In the genomic region with DNA sequence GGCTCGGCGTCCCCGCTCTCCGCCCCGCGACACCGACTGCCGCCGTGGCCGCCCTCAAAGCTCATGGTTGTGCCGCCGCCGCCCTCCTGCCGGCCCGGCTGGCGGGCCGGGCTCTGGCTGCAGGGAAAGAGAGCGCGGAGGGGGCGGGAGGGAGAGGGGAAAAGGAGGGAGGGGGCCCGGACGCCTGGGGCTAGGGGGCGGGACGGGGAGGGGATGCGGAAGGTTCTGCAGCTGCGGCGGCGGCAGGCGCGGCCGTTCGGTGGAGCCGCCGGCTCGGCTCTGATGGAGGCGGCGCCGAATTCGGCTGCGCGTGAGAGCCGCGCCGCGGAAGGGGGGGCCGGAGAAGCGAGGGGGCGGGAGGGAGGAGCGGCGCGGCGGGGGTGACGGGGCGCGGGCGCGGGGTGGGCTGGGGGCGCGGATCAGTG, we compare ENCODE assay signal across 10 cellular contexts. TPM values are rescaled to one million over a fixed set of nuclear protein-coding genes. Genes with fewer than 3 reads are reported as not detected.
A peak's percentile ranks its signal among the peaks of the same experiment; 100 is the strongest.
DNase-seq lines count a peak whose midpoint lies in the region; ATAC-seq, FAIRE-seq and TF ChIP-seq lines count a peak whose summit lies in the region.
"Had no signal": no experiment of that assay in that cellular context is flagged by ENCODE, and none has a peak within 500 bp of the region (broad histone marks: within the 10 kb centered on the region; RNA-seq: fewer than 3 reads in every experiment).

Gene MARCHF11 (minus strand): TSS at position 281 of the 425 bp plus-strand sequence. CDS start 216 bp downstream, at position 65.

- H3K27ac ChIP-seq in cardiac muscle cell (no peak within 1 kb of the TSS), ascending aorta (no peak within 1 kb of the TSS), keratinocyte (ENCODE audit: control insufficient read depth, insufficient read depth, low read length) (no peak within 1 kb of the TSS)

- H3K36me3 ChIP-seq in cardiac muscle cell: no peaks in the 10 kb centered on the region
- H3K36me3 ChIP-seq in ascending aorta: no peaks in the 10 kb centered on the region
- H3K36me3 ChIP-seq in keratinocyte (ENCODE audit: control insufficient read depth in 2 of 2, extremely low read depth in 1 of 2, insufficient read depth in 2 of 2, low read length in 2 of 2): no peaks in the 10 kb centered on the region

- intact Hi-C loops in Right ventricle myocardium inferior (cut with DNase I): loop anchor here (5.0 kb wide), 1 partner anchor 273 kb away; no protein-coding TSS in a partner anchor
- intact Hi-C loops in ascending aorta (cut with DNase I): no loop called here

- H3K9ac ChIP-seq in keratinocyte (ENCODE audit: control insufficient read depth, extremely low read depth, insufficient read depth, low read length): no peak within 1 kb of the TSS

- no peaks in the 10 kb centered on the region for H3K9me3 ChIP-seq in cardiac muscle cell (ENCODE audit: low read depth)
- no peaks in the 10 kb centered on the region for H3K9me3 ChIP-seq in ascending aorta
- H3K9me3 ChIP-seq in keratinocyte (ENCODE audit: control insufficient read depth, low read depth, low read length): no peaks in the 10 kb centered on the region

- H3K79me2 ChIP-seq in keratinocyte (ENCODE audit: control insufficient read depth, insufficient read depth, low read length): no peaks in the 10 kb centered on the region

- H3K4me3 ChIP-seq in cardiac muscle cell (peak within 1 kb of the TSS; percentile 80), ascending aorta (peak within 1 kb of the TSS; percentile 36 to 39), keratinocyte (ENCODE audit: control insufficient read depth in 2 of 3, extremely low read depth in 1 of 3, insufficient read depth in 2 of 3, low read depth in 1 of 3, low read length in 3 of 3) (no peak within 1 kb of the TSS)

- ATAC-seq in Right ventricle myocardium inferior (no peak), GM18858 (IDR thresholded peaks at IDR 0.05; ENCODE audit: unreplicated experiment) (no peak)
- ATAC-seq: CD8-positive, alpha-beta T cell had no signal

- DNase-seq in cardiac muscle cell (ENCODE audit: low read depth in 1 of 2, low spot score in 1 of 2): peak in 1 of 2 donors; percentile 62
- no peak for DNase-seq in Right ventricle myocardium inferior (ENCODE audit: missing footprints)
- no peak for DNase-seq in ascending aorta (ENCODE audit: low spot score in 2 of 2)
- no peak for DNase-seq in keratinocyte (ENCODE audit: low read depth, low spot score)
- peak; percentile 56 for DNase-seq in urothelium cell line (ENCODE audit: low spot score)
- DNase-seq in effector CD8-positive, alpha-beta T cell (lab: John Stamatoyannopoulos, UW): no peak
- no peak for DNase-seq in stimulated activated CD4-positive, alpha-beta T cell treated with anti-CD3 and anti-CD28 coated beads, Interleukin-4, amount 100 ng/mL, for 1 hour

- no peak within 1 kb of the TSS for H2AFZ ChIP-seq in keratinocyte (ENCODE audit: control insufficient read depth, low read length)

- no peaks in the 10 kb centered on the region for H3K9me1 ChIP-seq in keratinocyte (ENCODE audit: control insufficient read depth, extremely low read depth, insufficient read depth, low read length)

- dilution Hi-C loops in keratinocyte (cut with MboI; ENCODE audit: extremely low pct_ligation_motif_present, low sequenced_read_pairs): no loop called here

- H3K4me2 ChIP-seq in keratinocyte (ENCODE audit: control insufficient read depth, extremely low read depth, insufficient read depth, low read depth, low read length): peak within 1 kb of the TSS; percentile 16

- H3K27me3 ChIP-seq in cardiac muscle cell (peaks cover 62% of the 10 kb centered on the region), ascending aorta (peaks cover 5% of the 10 kb centered on the region), keratinocyte (ENCODE audit: control insufficient read depth, extremely low read depth, insufficient read depth, low read length) (peaks cover 18% of the 10 kb centered on the region)

- FAIRE-seq in keratinocyte (lab: Jason Lieb, UNC): no peak
- FAIRE-seq in urothelium cell line (lab: Jason Lieb, UNC): no peak

- H4K20me1 ChIP-seq in keratinocyte (ENCODE audit: control insufficient read depth, extremely low read depth, insufficient read depth, low read length): no peaks in the 10 kb centered on the region

- TF ChIP-seq CTCF in cardiac muscle cell (IDR thresholded peaks at IDR 0.05; ENCODE audit: low read depth, low read length): no peak
- no peak for TF ChIP-seq CTCF in ascending aorta (IDR thresholded peaks at IDR 0.05)
- no peak for TF ChIP-seq CTCF in keratinocyte (optimal IDR thresholded peaks at IDR 0.05 in 1 of 3, IDR thresholded peaks at IDR 0.05 in 1 of 3, conservative IDR thresholded peaks at IDR 0.05 in 1 of 3; ENCODE audit: extremely low read depth in 1 of 3, insufficient read depth in 2 of 3, low read length in 3 of 3)

- H3K4me1 ChIP-seq in cardiac muscle cell (ENCODE audit: low read depth) (peaks cover 8% of the 10 kb centered on the region), ascending aorta (no peaks in the 10 kb centered on the region), keratinocyte (ENCODE audit: control insufficient read depth, extremely low read depth, insufficient read depth, low read length) (no peaks in the 10 kb centered on the region)

RNA-seq across cellular contexts. Expression of gene MARCHF11, which starts in this region (rescaled TPM):
- total RNA-seq in cardiac muscle cell (3.0 and 5.1 TPM in 2 replicates), Right ventricle myocardium inferior (5.4 TPM), ascending aorta (not detected)
- polyA plus RNA-seq in cardiac muscle cell (5.4 and 6.4 TPM in 2 replicates), keratinocyte (0.12 to 0.16 TPM in 2 of 3 replicates, not detected in the other)
- polyA plus RNA-seq in keratinocyte (2011; ENCODE audit: low read depth): not detected
- polyA plus RNA-seq in keratinocyte (2011; cell fraction: cytosol; rRNA removed): not detected in 2 replicates
- not detected in 2 replicates for polyA plus RNA-seq in keratinocyte (2011; cell fraction: nucleus; rRNA removed)
- polyA plus RNA-seq in keratinocyte (2012; ENCODE audit: low replicate concordance): not detected in 2 replicates
- polyA minus RNA-seq in keratinocyte: not detected in 3 replicates
- polyA minus RNA-seq in keratinocyte (2011; cell fraction: cytosol; rRNA and poly(A)+ RNA removed): not detected
- not detected in 2 replicates for polyA minus RNA-seq in keratinocyte (2011; cell fraction: nucleus; rRNA and poly(A)+ RNA removed)
- total RNA-seq: activated T-helper 2 cell treated with anti-CD3 and anti-CD28 coated beads, Interferon-gamma antibody, Interleukin-2, Interleukin-4, amounts not matched to agents 10 μg/mL and 5 μg/mL and 100 μg/mL, durations not matched to agents 14 hours and 24 hours and 36 hours; CD8-positive, alpha-beta T cell had no signal

Comparison
In these comparisons a context has a peak if more than half of its experiments do, and no peak if none do; other contexts are left out.
1. H3K4me3 ChIP-seq: peak in cardiac muscle cell (single experiment) and ascending aorta (2 of 2); none in keratinocyte (0 of 3).